8 cellular contexts compared by ENCODE assay signal in the genomic region with DNA sequence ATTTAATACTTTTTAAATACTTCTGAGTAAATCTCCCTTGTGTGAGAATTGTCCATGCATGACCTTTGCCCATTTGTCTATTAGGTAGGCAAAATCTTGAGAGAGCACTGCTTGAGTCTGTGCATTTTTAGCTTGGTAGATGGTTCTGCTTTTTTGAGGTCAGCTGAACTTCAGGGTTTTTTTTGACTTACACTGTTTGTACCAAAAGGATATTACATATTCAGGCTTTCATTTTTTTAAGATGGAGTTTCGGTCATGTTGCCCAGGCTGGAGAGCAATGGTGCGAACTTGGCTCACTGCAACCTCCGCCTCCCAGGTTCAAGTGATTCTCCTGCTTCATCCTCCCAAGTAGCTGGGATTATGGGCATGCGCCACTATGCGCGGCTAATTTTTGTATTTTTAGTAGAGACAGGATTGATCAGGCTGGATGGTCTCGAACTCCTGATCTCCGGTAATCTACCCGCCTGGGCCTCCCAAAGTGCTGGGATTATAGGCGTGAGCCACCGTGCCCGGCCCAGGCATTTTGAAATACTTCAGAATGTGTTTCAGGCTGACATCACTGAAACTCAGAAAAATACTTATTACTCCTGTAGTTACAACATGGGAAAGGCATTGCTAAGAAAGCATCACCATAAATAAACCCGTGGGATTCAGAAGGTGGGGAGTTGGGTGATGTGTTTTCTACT. TPM values are rescaled to one million over a fixed set of nuclear protein-coding genes. Genes with fewer than 3 reads are reported as not detected.
DNase-seq lines count a peak whose midpoint lies in the region; ATAC-seq and TF ChIP-seq lines count a peak whose summit lies in the region.

No MANE protein-coding gene starts in this region.

- peak; percentile 15 for DNase-seq in HFFc6
- DNase-seq in NOMO-1 (lab: John Stamatoyannopoulos, UW; ENCODE audit: unreplicated experiment in 2 of 2): peak; percentile 61 to 91
- no peak for DNase-seq in left lung
- no peak for DNase-seq in NCI-H187 treated with DMSO at 0.1 percent for 48 hours (lab: John Stamatoyannopoulos, UW)
- no peak for DNase-seq in dorsolateral prefrontal cortex
- DNase-seq in endothelial cell (ENCODE audit: low spot score): no peak
- no peak for DNase-seq in nephron progenitor cell

- peak overlapping the region in 1 of 2 donors; percentile 1 for H3K4me3 ChIP-seq in left lung
- peak overlapping the region in 4 of 59 donors; percentile 1 to 23 (median 13) for H3K4me3 ChIP-seq in dorsolateral prefrontal cortex

- ATAC-seq in GM18511 (IDR thresholded peaks at IDR 0.05; ENCODE audit: unreplicated experiment): peak; percentile 80
- ATAC-seq in left lung: no peak

- H3K4me3 Mint-ChIP-seq in HFFc6: no peak overlapping the region
- H3K4me3 Mint-ChIP-seq in endothelial cell (ENCODE audit: unreplicated experiment): no peak overlapping the region
- no peak overlapping the region for H3K4me3 Mint-ChIP-seq in nephron progenitor cell

- peak overlapping the region; percentile 40; the same call in 1 of the 2 replicates for H3K27ac Mint-ChIP-seq in HFFc6
- no peak overlapping the region for H3K27ac Mint-ChIP-seq in endothelial cell (ENCODE audit: unreplicated experiment)
- no peak overlapping the region for H3K27ac Mint-ChIP-seq in nephron progenitor cell

- no peaks in the 10 kb centered on the region for H3K9me3 ChIP-seq in left lung

- no peak for TF ChIP-seq CTCF in HFFc6 (IDR thresholded peaks at IDR 0.05)
- TF ChIP-seq CTCF in left lung (IDR thresholded peaks at IDR 0.05): no peak
- TF ChIP-seq CTCF in dorsolateral prefrontal cortex (IDR thresholded peaks at IDR 0.05 in 54 of 56, conservative IDR thresholded peaks at IDR 0.05 in 2 of 56; ENCODE audit: low read depth in 1 of 56, partially characterized antibody in 56 of 56): no peak
- TF ChIP-seq CTCF in endothelial cell (IDR thresholded peaks at IDR 0.05; ENCODE audit: unreplicated experiment): no peak
- no peak for TF ChIP-seq CTCF in nephron progenitor cell (IDR thresholded peaks at IDR 0.05)

- H3K4me1 ChIP-seq in left lung: peaks cover 18 to 97% of the 10 kb centered on the region in 2 donors

- no peaks in the 10 kb centered on the region for H3K36me3 ChIP-seq in left lung

- H3K4me1 Mint-ChIP-seq in HFFc6 (ENCODE audit: low read depth) (peaks cover 49% of the 10 kb centered on the region), endothelial cell (ENCODE audit: unreplicated experiment) (peaks cover 35% of the 10 kb centered on the region), nephron progenitor cell (peaks cover 21% of the 10 kb centered on the region)

- H3K27ac ChIP-seq in left lung (peak overlapping the region; percentile 42 to 81), dorsolateral prefrontal cortex (peak overlapping the region in 13 of 59 donors; percentile 4 to 72 (median 40))

- no peaks in the 10 kb centered on the region for H3K27me3 ChIP-seq in left lung
- no peaks in the 10 kb centered on the region for H3K27me3 ChIP-seq in dorsolateral prefrontal cortex

- intact Hi-C loops in left lung (cut with DNase I): no loop called here
- intact Hi-C loops in dorsolateral prefrontal cortex (cut with DNase I): no loop called here

- H3K9me3 Mint-ChIP-seq in HFFc6 (no peaks in the 10 kb centered on the region), endothelial cell (ENCODE audit: unreplicated experiment) (no peaks in the 10 kb centered on the region), nephron progenitor cell (no peaks in the 10 kb centered on the region)

- H3K27me3 Mint-ChIP-seq in HFFc6 (ENCODE audit: insufficient read depth): no peaks in the 10 kb centered on the region; the same call in 1 of the 2 replicates
- H3K27me3 Mint-ChIP-seq in endothelial cell (ENCODE audit: unreplicated experiment): no peaks in the 10 kb centered on the region
- no peaks in the 10 kb centered on the region for H3K27me3 Mint-ChIP-seq in nephron progenitor cell (ENCODE audit: low read depth, poor library complexity)

- H3K36me3 Mint-ChIP-seq in HFFc6 (ENCODE audit: low read depth) (no peaks in the 10 kb centered on the region), endothelial cell (ENCODE audit: low read depth, unreplicated experiment) (no peaks in the 10 kb centered on the region), nephron progenitor cell (ENCODE audit: low read depth) (peaks cover 62% of the 10 kb centered on the region)

RNA-seq across cellular contexts. Expression of gene RASSF3, which starts 11.1 kb away (rescaled TPM):
- total RNA-seq in HFFc6 (2021; fragmentation: NEBNext Ultra II Directional; extraction: Animal tissue kit (Norgen Biotek cat#: 25700)): 10 to 100 TPM; 16.9 to 23.3 (median 20.6) TPM
- total RNA-seq in left lung: 10 to 100 TPM; 74.5 to 90.2 TPM
- total RNA-seq in dorsolateral prefrontal cortex: 10 to 100 TPM in 97 of 120 experiments, 1 to 10 TPM in 23; 6.5 to 38.3 (median 12.8) TPM
- 43.5 TPM for total RNA-seq in endothelial cell (ENCODE audit: unreplicated experiment)

Comparison
In these comparisons a context has a peak if more than half of its experiments do, and no peak if none do; other contexts are left out.
1. DNase-seq: peak in HFFc6 (single experiment) and NOMO-1 (2 of 2); none in left lung (0 of 2), NCI-H187 treated with DMSO at 0.1 percent for 48 hours (single experiment), dorsolateral prefrontal cortex (0 of 10), endothelial cell (single experiment) and nephron progenitor cell (single experiment).